In the genomic region with DNA sequence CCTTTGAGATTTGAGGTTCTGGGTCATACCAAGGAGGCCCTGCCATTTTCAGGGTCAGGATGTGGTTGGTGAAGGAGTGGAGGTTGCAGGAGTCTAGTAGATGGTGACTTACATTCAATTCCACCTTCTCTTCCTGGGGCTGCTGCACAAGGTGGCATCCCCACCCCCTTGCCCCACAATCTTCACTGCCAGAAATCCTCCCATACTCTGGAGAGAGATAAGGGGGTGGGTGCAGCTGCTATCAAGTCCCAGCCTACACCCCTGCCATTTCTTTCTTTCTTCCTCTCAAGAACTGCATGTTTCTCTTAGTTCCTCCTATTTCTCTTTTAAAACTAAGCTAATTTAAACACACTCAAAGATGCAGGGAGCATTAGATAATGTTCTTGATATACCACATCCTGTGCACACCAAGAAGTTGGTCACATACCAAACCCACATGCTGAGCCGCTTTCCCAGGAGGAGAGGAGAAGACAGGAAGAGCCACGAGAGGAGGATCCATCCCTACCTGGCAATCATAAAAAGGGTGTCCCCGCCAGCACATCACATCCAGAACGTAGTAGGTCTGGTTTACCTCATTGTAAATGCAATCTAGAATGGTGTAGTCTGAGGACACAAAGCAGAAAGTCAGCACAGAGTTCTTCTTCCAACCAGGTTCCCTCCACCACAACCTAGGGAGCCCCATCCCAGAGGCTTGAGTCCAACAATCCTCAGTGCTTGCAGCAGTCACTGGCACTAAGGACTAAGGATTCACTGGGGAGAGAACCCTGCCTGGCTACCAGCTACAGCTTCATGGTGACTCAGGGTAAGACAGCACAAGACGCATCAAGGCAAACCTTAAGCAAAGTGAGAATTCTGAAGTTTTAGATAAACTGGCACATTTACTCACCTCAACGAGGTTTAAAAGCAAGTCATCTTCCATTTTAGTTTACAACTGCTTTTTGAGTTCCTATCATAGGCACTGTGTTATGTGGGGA, we compare ENCODE assay signal across 11 cellular contexts. TPM values are rescaled to one million over a fixed set of nuclear protein-coding genes. Genes with fewer than 3 reads are reported as not detected.
A peak's percentile ranks its signal among the peaks of the same experiment; 100 is the strongest.
DNase-seq lines count a peak whose midpoint lies in the region; ATAC-seq and TF ChIP-seq lines count a peak whose summit lies in the region.
"Had no signal": no experiment of that assay in that cellular context is flagged by ENCODE, and none has a peak within 500 bp of the region (broad histone marks: within the 10 kb centered on the region; RNA-seq: fewer than 3 reads in every experiment).

No MANE protein-coding gene starts in this region.

- H3K9ac ChIP-seq in BLaER1 treated with 17β-estradiol and CSF1 and Interleukin-3, amounts not matched to agents 10 nM and 100 nM, result peak overlapping the region in 5 of 11 experiments; percentile 2 to 44 (median 11); a peak in 7 of 22 replicates

- H3K36me3 ChIP-seq in BLaER1 treated with 17β-estradiol and CSF1 and Interleukin-3, amounts not matched to agents 10 nM and 100 nM, result peaks cover 81 to 99% (median 94%) of the 10 kb centered on the region in 11 experiments
- peaks cover 33 to 97% (median 92%) of the 10 kb centered on the region in 4 donors for H3K36me3 ChIP-seq in esophagus muscularis mucosa

- ATAC-seq in activated T-cell treated with anti-CD3 and anti-CD28 coated beads, Interleukin-2, amount 50 U/mL, for 4 hours, result peak; percentile 60 to 73
- no peak for ATAC-seq in GM21723 (IDR thresholded peaks at IDR 0.05; ENCODE audit: unreplicated experiment)

- peaks cover 0 to 30% (median 19%) of the 10 kb centered on the region in 11 experiments; a peak in 17 of 22 replicates for H4K20me1 ChIP-seq in BLaER1 treated with 17β-estradiol and CSF1 and Interleukin-3, amounts not matched to agents 10 nM and 100 nM

- H3K4me3 Mint-ChIP-seq in activated T-cell treated with anti-CD3 and anti-CD28 coated beads, Interleukin-2, amount 50 U/mL, for 4 hours, result peak overlapping the region; percentile 31
- peak overlapping the region; percentile 67 to 81 (median 77) for H3K4me3 Mint-ChIP-seq in immature natural killer cell
- H3K4me3 Mint-ChIP-seq: endodermal cell had no signal

- no peak for TF ChIP-seq POLR2A in esophagus muscularis mucosa (IDR thresholded peaks at IDR 0.05; ENCODE audit: low read depth)

- no peaks in the 10 kb centered on the region for H3K27me3 ChIP-seq in BLaER1 treated with 17β-estradiol and CSF1 and Interleukin-3, amounts not matched to agents 10 nM and 100 nM
- H3K27me3 ChIP-seq in esophagus muscularis mucosa, result no peaks in the 10 kb centered on the region

- H3K4me2 ChIP-seq in BLaER1 treated with 17β-estradiol and CSF1 and Interleukin-3, amounts not matched to agents 10 nM and 100 nM, result peak overlapping the region; percentile 34 to 82 (median 69)
- H3K4me2 ChIP-seq: smooth muscle cell had no signal

- intact Hi-C loops in cardiac septum (cut with DNase I) (no loop called here), esophagus muscularis mucosa (cut with DNase I) (no loop called here)

- H3K4me1 ChIP-seq in BLaER1 treated with 17β-estradiol and CSF1 and Interleukin-3, amounts not matched to agents 10 nM and 100 nM, result peaks cover 22 to 32% (median 31%) of the 10 kb centered on the region in 10 experiments
- H3K4me1 ChIP-seq in esophagus muscularis mucosa, result no peaks in the 10 kb centered on the region

- H3K4me1 Mint-ChIP-seq in activated T-cell treated with anti-CD3 and anti-CD28 coated beads, Interleukin-2, amount 50 U/mL, for 4 hours (ENCODE audit: low read depth), result peaks cover 44% of the 10 kb centered on the region
- H3K4me1 Mint-ChIP-seq in immature natural killer cell, result peaks cover 45 to 48% of the 10 kb centered on the region in 2 donors
- H3K4me1 Mint-ChIP-seq: endodermal cell had no signal

- in situ Hi-C loops in KBM-7 (cut with MboI; ENCODE audit: low pct_unique_long_range_greater_than_20kb, low sequenced_read_pairs), result no loop called here

- TF ChIP-seq EP300 in esophagus muscularis mucosa (IDR thresholded peaks at IDR 0.05), result no peak

- TF ChIP-seq CTCF in esophagus muscularis mucosa (IDR thresholded peaks at IDR 0.05), result no peak

- peak overlapping the region in 9 of 11 experiments; percentile 24 to 67 (median 46); a peak in 14 of 22 replicates for H3K27ac ChIP-seq in BLaER1 treated with 17β-estradiol and CSF1 and Interleukin-3, amounts not matched to agents 10 nM and 100 nM
- H3K27ac ChIP-seq in esophagus muscularis mucosa (replicated peaks in 1 of 4), result no peak overlapping the region

- no peaks in the 10 kb centered on the region for H3K9me3 Mint-ChIP-seq in activated T-cell treated with anti-CD3 and anti-CD28 coated beads, Interleukin-2, amount 50 U/mL, for 4 hours
- H3K9me3 Mint-ChIP-seq in immature natural killer cell, result no peaks in the 10 kb centered on the region
- H3K9me3 Mint-ChIP-seq: endodermal cell had no signal

- H3K9me3 ChIP-seq in BLaER1 treated with 17β-estradiol and CSF1 and Interleukin-3, amounts not matched to agents 10 nM and 100 nM (replicated peaks in 1 of 11), result no peaks in the 10 kb centered on the region
- no peaks in the 10 kb centered on the region for H3K9me3 ChIP-seq in esophagus muscularis mucosa

- no peaks in the 10 kb centered on the region for H3K27me3 Mint-ChIP-seq in activated T-cell treated with anti-CD3 and anti-CD28 coated beads, Interleukin-2, amount 50 U/mL, for 4 hours (ENCODE audit: low read depth)
- peaks cover 0 to 2% (median 0%) of the 10 kb centered on the region in 3 donors for H3K27me3 Mint-ChIP-seq in immature natural killer cell (ENCODE audit: low read depth in 3 of 3)

- peak overlapping the region; percentile 72 to 92 (median 84) for H3K27ac Mint-ChIP-seq in immature natural killer cell

- DNase-seq in KBM-7, result peak; percentile 85
- DNase-seq in activated T-cell treated with anti-CD3 and anti-CD28 coated beads, Interleukin-2, amount 50 U/mL, for 4 hours, result no peak
- peak; percentile 19 to 37 (median 34) for DNase-seq in immature natural killer cell
- no peak for DNase-seq in cardiac septum (ENCODE audit: low spot score)
- no peak for DNase-seq in esophagus muscularis mucosa (ENCODE audit: extremely low spot score)
- DNase-seq in NCI-H526 treated with DMSO at 0.1 percent for 48 hours (lab: John Stamatoyannopoulos, UW), result no peak
- DNase-seq: endodermal cell, NCI-H1417 treated with DMSO at 0.1 percent for 48 hours had no signal

- WGBS in esophagus muscularis mucosa, result 71% methylated on average over 6 of the region's 6 CpGs

- peaks cover 37% of the 10 kb centered on the region for H3K36me3 Mint-ChIP-seq in activated T-cell treated with anti-CD3 and anti-CD28 coated beads, Interleukin-2, amount 50 U/mL, for 4 hours (ENCODE audit: insufficient read depth)
- H3K36me3 Mint-ChIP-seq in immature natural killer cell, result peaks cover 25 to 28% (median 27%) of the 10 kb centered on the region in 3 donors

- no peak overlapping the region for H3K4me3 ChIP-seq in BLaER1 treated with 17β-estradiol and CSF1 and Interleukin-3, amounts not matched to agents 10 nM and 100 nM
- no peak overlapping the region for H3K4me3 ChIP-seq in esophagus muscularis mucosa
- H3K4me3 ChIP-seq: smooth muscle cell had no signal

RNA-seq across cellular contexts. Expression of a gene that starts 18.5 kb away (rescaled TPM):
- 10 to 100 TPM; 32.1 to 35.7 (median 32.8) TPM for total RNA-seq in activated T-cell treated with anti-CD3 and anti-CD28 coated beads, Interleukin-2, amount 50 U/mL, for 4 hours
- polyA plus RNA-seq in immature natural killer cell, result 10 to 100 TPM; 21.2 to 46.0 (median 31.5) TPM
- 13.6 TPM for total RNA-seq in cardiac septum
- total RNA-seq in esophagus muscularis mucosa, result 10 to 100 TPM; 16.6 to 23.4 (median 18.8) TPM

RNA-seq across cellular contexts. Expression of a gene that starts 27.9 kb away (rescaled TPM):
- total RNA-seq in activated T-cell treated with anti-CD3 and anti-CD28 coated beads, Interleukin-2, amount 50 U/mL, for 4 hours, result 10 to 100 TPM; 11.2 to 14.9 (median 14.4) TPM
- polyA plus RNA-seq in immature natural killer cell, result 10 to 100 TPM; 22.6 to 34.6 (median 31.2) TPM
- total RNA-seq in cardiac septum, result 8.8 TPM
- 10 to 100 TPM; 20.3 to 31.6 (median 27.5) TPM for total RNA-seq in esophagus muscularis mucosa

RNA-seq across cellular contexts. Expression of a gene that starts 33.0 kb away (rescaled TPM):
- total RNA-seq in activated T-cell treated with anti-CD3 and anti-CD28 coated beads, Interleukin-2, amount 50 U/mL, for 4 hours, result 100 to 1,000 TPM; 133 to 156 (median 142) TPM
- 100 to 1,000 TPM; 193 to 238 (median 221) TPM for polyA plus RNA-seq in immature natural killer cell
- total RNA-seq in cardiac septum (30.0 TPM), esophagus muscularis mucosa (10 to 100 TPM; 49.0 to 83.5 (median 62.1) TPM)

RNA-seq across cellular contexts. Expression of a gene that starts 40.7 kb away (rescaled TPM):
- total RNA-seq in activated T-cell treated with anti-CD3 and anti-CD28 coated beads, Interleukin-2, amount 50 U/mL, for 4 hours, result 1 to 10 TPM; 2.4 to 3.4 (median 2.5) TPM
- 1 to 10 TPM in 1 of 3 donors, under 1 TPM in 2; 0.43 to 1.3 (median 0.51) TPM for polyA plus RNA-seq in immature natural killer cell
- total RNA-seq in cardiac septum (10.3 TPM), esophagus muscularis mucosa (10 to 100 TPM; 27.8 to 47.6 (median 40.1) TPM)

Comparison
In these comparisons a context has a peak if more than half of its experiments do, and no peak if none do; other contexts are left out.
1. H3K27ac ChIP-seq: peak in BLaER1 treated with 17β-estradiol and CSF1 and Interleukin-3, amounts not matched to agents 10 nM and 100 nM (9 of 11); none in esophagus muscularis mucosa (0 of 4).
2. DNase-seq: peak in KBM-7 (single experiment) and immature natural killer cell (3 of 3); none in activated T-cell treated with anti-CD3 and anti-CD28 coated beads, Interleukin-2, amount 50 U/mL, for 4 hours (single experiment), cardiac septum (single experiment), esophagus muscularis mucosa (single experiment) and NCI-H526 treated with DMSO at 0.1 percent for 48 hours (single experiment).